ENCODE assay signal across 10 cellular contexts in genomic region chr11:94131363-94132115, GRCh38. TPM values are rescaled to one million over a fixed set of nuclear protein-coding genes. Genes with fewer than 3 reads are reported as not detected.
DNase-seq lines count a peak whose midpoint lies in the region; ATAC-seq, FAIRE-seq and TF ChIP-seq lines count a peak whose summit lies in the region.
"Had no signal": no experiment of that assay in that cellular context is flagged by ENCODE, and none has a peak within 500 bp of the region (broad histone marks: within the 10 kb centered on the region; RNA-seq: fewer than 3 reads in every experiment).

No MANE protein-coding gene starts in this region.

- peak; percentile 0 for ATAC-seq in Right ventricle myocardium inferior
- ATAC-seq in left ventricle myocardium superior: no peak
- ATAC-seq in right lobe of liver: peak in 2 of 4 donors; percentile 3 to 12
- ATAC-seq in HG02610 (IDR thresholded peaks at IDR 0.05; ENCODE audit: unreplicated experiment): no peak

- CTCF ChIA-PET in mammary epithelial cell (lab: Charles Lee; ENCODE audit: low non-redundant PET): no interaction called here

- H3K9ac ChIP-seq in mammary epithelial cell (ENCODE audit: insufficient read depth, low read length): peak overlapping the region; percentile 32

- no peak overlapping the region for H2AFZ ChIP-seq in mammary epithelial cell (ENCODE audit: low read depth, low read length)

- H3K4me3 ChIP-seq in mammary epithelial cell (replicated peaks in 1 of 3; ENCODE audit: insufficient read depth in 1 of 3, low read depth in 2 of 3, low read length in 3 of 3) (peak overlapping the region in 1 of 3 experiments; percentile 97), right lobe of liver (peak overlapping the region in 1 of 3 donors; percentile 8), H7 (ENCODE audit: insufficient read depth, low read depth, low read length) (no peak overlapping the region)

- no peaks in the 10 kb centered on the region for H4K20me1 ChIP-seq in mammary epithelial cell (ENCODE audit: insufficient read depth, low read length)

- H3K27me3 ChIP-seq in mammary epithelial cell (ENCODE audit: insufficient read depth, low read length) (no peaks in the 10 kb centered on the region), right lobe of liver (no peaks in the 10 kb centered on the region), H7 (ENCODE audit: control insufficient read depth, insufficient read depth, low read length) (no peaks in the 10 kb centered on the region)

- BruUV-seq in mammary epithelial cell (replicated peaks; lab: Mats Ljungman, UMichigan): no TSS peak

- FAIRE-seq in H54 (lab: Jason Lieb, UNC): no peak

- H3K36me3 ChIP-seq in mammary epithelial cell (ENCODE audit: insufficient read depth, low read length) (no peaks in the 10 kb centered on the region), right lobe of liver (no peaks in the 10 kb centered on the region), H7 (replicated peaks; ENCODE audit: control insufficient read depth, insufficient read depth, low read length) (no peaks in the 10 kb centered on the region)

- peaks cover 93% of the 10 kb centered on the region for H3K79me2 ChIP-seq in mammary epithelial cell (ENCODE audit: insufficient read depth, low read length)

- H3K4me2 ChIP-seq in mammary epithelial cell (ENCODE audit: insufficient read depth, low read depth, low read length): peak overlapping the region; percentile 98

- H3K27ac ChIP-seq in mammary epithelial cell (ENCODE audit: insufficient read depth, low read depth, low read length): peak overlapping the region; percentile 92
- H3K27ac ChIP-seq in right lobe of liver: peak overlapping the region; percentile 45 to 94 (median 90)
- H3K27ac ChIP-seq: C4-2B had no signal

- H3K4me1 ChIP-seq in mammary epithelial cell (ENCODE audit: insufficient read depth, low read length) (peaks cover 69% of the 10 kb centered on the region), right lobe of liver (peaks cover 0 to 34% (median 15%) of the 10 kb centered on the region in 4 donors)

- intact Hi-C loops in Right ventricle myocardium inferior (cut with DNase I) (no loop called here), left ventricle myocardium superior (cut with micrococcal nuclease) (no loop called here), mammary epithelial cell (cut with micrococcal nuclease) (no loop called here), right lobe of liver (cut with DNase I) (no loop called here)

- in situ Hi-C loops in mammary epithelial cell (cut with MboI; ENCODE audit: low sequenced_read_pairs in 2 of 2): no loop called here

- DNase-seq in Right ventricle myocardium inferior (ENCODE audit: missing footprints) (no peak), left ventricle myocardium superior (no peak), mammary epithelial cell (peak; percentile 56), right lobe of liver (peak in 1 of 3 donors; percentile 59), H7 (no peak), H54 (ENCODE audit: insufficient read length, low spot score) (no peak), NCI-H524 (lab: John Stamatoyannopoulos, UW) (no peak)
- DNase-seq: activated naive CD4-positive, alpha-beta T cell treated with anti-CD3 and anti-CD28 coated beads, Interleukin-2, amount 10 ng/mL, durations not matched to agents 7 days and 5 days had no signal

- H3K9me3 ChIP-seq in mammary epithelial cell (replicated peaks; ENCODE audit: insufficient read depth, low read length): no peaks in the 10 kb centered on the region
- no peaks in the 10 kb centered on the region for H3K9me3 ChIP-seq in right lobe of liver

- no peak for TF ChIP-seq CTCF in mammary epithelial cell (conservative IDR thresholded peaks at IDR 0.05 in 1 of 2, IDR thresholded peaks at IDR 0.05 in 1 of 2; ENCODE audit: extremely low read depth in 1 of 2, insufficient read depth in 1 of 2, low read depth in 1 of 2, low read length in 2 of 2)
- TF ChIP-seq CTCF in right lobe of liver (IDR thresholded peaks at IDR 0.05): no peak

- dilution Hi-C loops in mammary epithelial cell (cut with HindIII; ENCODE audit: low sequenced_read_pairs): no loop called here

- no peak for TF ChIP-seq POLR2A in right lobe of liver (IDR thresholded peaks at IDR 0.05)
- TF ChIP-seq POLR2A in H54 (IDR thresholded peaks at IDR 0.05; ENCODE audit: low read depth, low read length): no peak

- WGBS in mammary epithelial cell (ENCODE audit: low coverage, missing lambda C conversion rate): 7% methylated on average over 1 of the region's 1 CpG
- 14% methylated on average over 1 of the region's 1 CpG for WGBS in right lobe of liver (ENCODE audit: insufficient coverage, low coverage, low lambda C conversion rate, missing lambda C conversion rate)

RNA-seq across cellular contexts. Expression of gene PANX1, which starts 2.9 kb away (rescaled TPM):
- total RNA-seq in Right ventricle myocardium inferior: 27.2 TPM
- 17.4 TPM for total RNA-seq in left ventricle myocardium superior
- 10 to 100 TPM; 42.1 to 48.2 TPM for total RNA-seq in mammary epithelial cell
- polyA plus RNA-seq in mammary epithelial cell: 30.9 TPM
- 62.4 TPM for polyA minus RNA-seq in mammary epithelial cell
- total RNA-seq in right lobe of liver: 10 to 100 TPM in 5 of 6 experiments, 1 to 10 TPM in 1; 9.3 to 20.4 (median 13.7) TPM
- total RNA-seq in H7 (2014; rRNA removed; shearing (Covaris generic)): 25.7 and 26.4 TPM in 2 replicates
